27 cellular contexts compared by ENCODE assay signal in the genomic region with DNA sequence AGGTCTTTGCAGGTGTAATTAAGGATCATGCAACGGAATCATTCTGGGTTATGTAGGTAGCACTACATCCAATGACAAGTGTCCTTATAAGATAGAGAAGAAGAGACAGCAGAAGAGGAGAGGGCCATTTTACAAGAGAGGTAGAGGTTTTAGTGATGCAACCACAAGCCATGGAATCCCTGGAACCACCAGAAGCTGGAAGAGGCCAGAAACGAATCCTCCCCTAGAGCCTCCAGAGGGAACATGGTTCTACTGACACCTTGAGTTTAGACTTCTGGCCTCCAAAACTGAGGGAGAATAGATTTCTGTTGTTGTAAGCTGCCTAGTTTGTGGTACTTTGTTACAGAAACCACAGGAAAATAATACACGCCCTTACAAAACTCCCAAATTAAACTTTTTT. TPM values are rescaled to one million over a fixed set of nuclear protein-coding genes. Genes with fewer than 3 reads are reported as not detected.
A peak's percentile ranks its signal among the peaks of the same experiment; 100 is the strongest.
DNase-seq lines count a peak whose midpoint lies in the region; ATAC-seq, FAIRE-seq and TF ChIP-seq lines count a peak whose summit lies in the region.
"Had no signal": no experiment of that assay in that cellular context is flagged by ENCODE, and none has a peak within 500 bp of the region (broad histone marks: within the 10 kb centered on the region; RNA-seq: fewer than 3 reads in every experiment).

No MANE protein-coding gene starts in this region.

- H3K9me3 Mint-ChIP-seq in activated CD4-positive, alpha-beta T cell treated with anti-CD3 and anti-CD28 coated beads for 36 hours (ENCODE audit: low read depth), result no peaks in the 10 kb centered on the region
- H3K9me3 Mint-ChIP-seq in CD4-positive, alpha-beta memory T cell, result no peaks in the 10 kb centered on the region
- no peaks in the 10 kb centered on the region for H3K9me3 Mint-ChIP-seq in activated CD8-positive, alpha-beta T cell treated with anti-CD3 and anti-CD28 coated beads for 36 hours
- no peaks in the 10 kb centered on the region for H3K9me3 Mint-ChIP-seq in effector memory CD8-positive, alpha-beta T cell
- H3K9me3 Mint-ChIP-seq: GM23338, memory B cell had no signal

- H3K4me3 Mint-ChIP-seq in activated CD4-positive, alpha-beta T cell treated with anti-CD3 and anti-CD28 coated beads for 36 hours, result peak overlapping the region; percentile 39
- H3K4me3 Mint-ChIP-seq in CD4-positive, alpha-beta memory T cell, result peak overlapping the region; percentile 82 to 89 (median 85)
- peak overlapping the region; percentile 53 for H3K4me3 Mint-ChIP-seq in activated CD8-positive, alpha-beta T cell treated with anti-CD3 and anti-CD28 coated beads for 36 hours
- peak overlapping the region; percentile 64 to 73 for H3K4me3 Mint-ChIP-seq in effector memory CD8-positive, alpha-beta T cell
- H3K4me3 Mint-ChIP-seq: GM23338, memory B cell had no signal

- intact Hi-C loops in activated CD4-positive, alpha-beta T cell treated with anti-CD3 and anti-CD28 coated beads for 36 hours (cut with DNase I, micrococcal nuclease), result loop anchor here (2.0 to 5.0 kb wide), 6 partner anchors 15 to 331 kb away; no protein-coding TSS in a partner anchor
- intact Hi-C loops in CD4-positive, alpha-beta memory T cell (cut with micrococcal nuclease), result loop anchor here (2.0 to 5.0 kb wide), 3 partner anchors 59 to 161 kb away; a partner anchor contains a TSS
- intact Hi-C loops in activated CD8-positive, alpha-beta T cell treated with anti-CD3 and anti-CD28 coated beads for 36 hours (cut with micrococcal nuclease), result loop anchor here (10.0 kb wide), 1 partner anchor 329 kb away; no protein-coding TSS in a partner anchor
- intact Hi-C loops in lower lobe of right lung (cut with DNase I), result no loop called here

- no peaks in the 10 kb centered on the region for H3K36me3 ChIP-seq in CD4-positive, alpha-beta memory T cell (ENCODE audit: insufficient read depth, low read length)
- no peaks in the 10 kb centered on the region for H3K36me3 ChIP-seq in lower lobe of right lung
- H3K36me3 ChIP-seq: heart left ventricle had no signal

- H3K36me3 Mint-ChIP-seq in activated CD4-positive, alpha-beta T cell treated with anti-CD3 and anti-CD28 coated beads for 36 hours (ENCODE audit: low read depth), result peaks cover 3% of the 10 kb centered on the region
- H3K36me3 Mint-ChIP-seq in CD4-positive, alpha-beta memory T cell, result peaks cover 0 to 2% of the 10 kb centered on the region in 2 donors
- peaks cover 7% of the 10 kb centered on the region for H3K36me3 Mint-ChIP-seq in activated CD8-positive, alpha-beta T cell treated with anti-CD3 and anti-CD28 coated beads for 36 hours (ENCODE audit: low read depth)
- H3K36me3 Mint-ChIP-seq in effector memory CD8-positive, alpha-beta T cell (ENCODE audit: insufficient read depth), result peaks cover 15% of the 10 kb centered on the region
- H3K36me3 Mint-ChIP-seq: memory B cell had no signal

- no peak for ATAC-seq in activated CD4-positive, alpha-beta T cell treated with anti-CD3 and anti-CD28 coated beads for 36 hours
- no peak for ATAC-seq in activated CD8-positive, alpha-beta T cell treated with anti-CD3 and anti-CD28 coated beads for 36 hours
- no peak for ATAC-seq in effector memory CD8-positive, alpha-beta T cell (replicated peaks)
- no peak for ATAC-seq in lower lobe of right lung
- ATAC-seq: body of pancreas, GM23338, heart left ventricle, left cardiac atrium, psoas muscle had no signal

- no peak for DNase-seq in activated CD4-positive, alpha-beta T cell treated with anti-CD3 and anti-CD28 coated beads for 36 hours
- DNase-seq in activated CD4-positive, alpha-beta T cell treated with anti-CD3 and anti-CD28 coated beads for 1 hour, result no peak
- no peak for DNase-seq in CD4-positive, alpha-beta memory T cell
- no peak for DNase-seq in activated CD8-positive, alpha-beta T cell treated with anti-CD3 and anti-CD28 coated beads for 36 hours
- no peak for DNase-seq in effector memory CD8-positive, alpha-beta T cell
- no peak for DNase-seq in lower lobe of right lung
- no peak for DNase-seq in NCI-H345 treated with DMSO at 0.1 percent for 48 hours (lab: John Stamatoyannopoulos, UW; ENCODE audit: unreplicated experiment)
- no peak for DNase-seq in urothelium cell line (ENCODE audit: low spot score)
- DNase-seq: activated CD4-positive, CD25-positive, alpha-beta regulatory T cell treated with anti-CD3 and anti-CD28 coated beads, Interleukin-2, amount 50 U/mL, for 72 hours; activated CD8-positive, alpha-beta memory T cell treated with anti-CD3 and anti-CD28 coated beads, Interleukin-2, amount 50 U/mL, for 48 hours; body of pancreas; DMS53; GDM1; heart left ventricle; left cardiac atrium; MM.1S; NCI-H1417 treated with DMSO at 0.1 percent for 48 hours; NCI-H2081 treated with DMSO at 0.1 percent for 48 hours; NCI-H446; nucleus accumbens; psoas muscle; stimulated activated CD8-positive, alpha-beta memory T cell treated with anti-CD3 and anti-CD28 coated beads, Interleukin-4, amount 100 ng/mL, for 48 hours had no signal

- no peak for FAIRE-seq in urothelium cell line (lab: Jason Lieb, UNC)

- peak overlapping the region; percentile 35 to 43 for H3K4me3 ChIP-seq in CD4-positive, alpha-beta memory T cell (ENCODE audit: low read length in 2 of 2)
- H3K4me3 ChIP-seq in lower lobe of right lung, result no peak overlapping the region
- H3K4me3 ChIP-seq: body of pancreas, GM23338, psoas muscle had no signal

- no peaks in the 10 kb centered on the region for H3K9me3 ChIP-seq in CD4-positive, alpha-beta memory T cell (ENCODE audit: control insufficient read depth in 1 of 2, low read length in 2 of 2)
- no peaks in the 10 kb centered on the region for H3K9me3 ChIP-seq in lower lobe of right lung
- H3K9me3 ChIP-seq: body of pancreas, heart left ventricle, psoas muscle had no signal

- POLR2A ChIA-PET in activated CD4-positive, alpha-beta T cell treated with anti-CD3 and anti-CD28 coated beads for 36 hours (lab: Charles Lee), result interaction anchor here (2.1 to 2.3 kb wide), 2 partner anchors 16 to 20 kb away, joined by 5 to 18 read pairs; no protein-coding TSS in a partner anchor
- POLR2A ChIA-PET in CD4-positive, alpha-beta memory T cell (lab: Charles Lee; ENCODE audit: partially characterized antibody), result interaction anchor here (0.9 to 6.8 kb wide), 12 partner anchors 17 to 143 kb away, joined by 3 to 362 read pairs (median 33); a partner anchor contains a TSS
- POLR2A ChIA-PET in activated CD8-positive, alpha-beta T cell treated with anti-CD3 and anti-CD28 coated beads for 36 hours (lab: Charles Lee), result interaction anchor here (0.8 to 3.5 kb wide), 6 partner anchors 14 to 67 kb away, joined by 3 to 32 read pairs (median 12); no protein-coding TSS in a partner anchor

- H3K4me1 ChIP-seq in CD4-positive, alpha-beta memory T cell (ENCODE audit: insufficient read depth, low read length), result peaks cover 86% of the 10 kb centered on the region
- H3K4me1 ChIP-seq in lower lobe of right lung, result peaks cover 12% of the 10 kb centered on the region
- H3K4me1 ChIP-seq: body of pancreas had no signal

- H3K27me3 ChIP-seq in CD4-positive, alpha-beta memory T cell (ENCODE audit: insufficient read depth, low read length), result no peaks in the 10 kb centered on the region
- no peaks in the 10 kb centered on the region for H3K27me3 ChIP-seq in lower lobe of right lung (ENCODE audit: low read depth)
- H3K27me3 ChIP-seq: body of pancreas had no signal

- TF ChIP-seq CTCF in activated CD8-positive, alpha-beta T cell treated with anti-CD3 and anti-CD28 coated beads for 36 hours (IDR thresholded peaks at IDR 0.05), result no peak
- no peak for TF ChIP-seq CTCF in lower lobe of right lung (IDR thresholded peaks at IDR 0.05)

- H3K4me1 Mint-ChIP-seq in activated CD4-positive, alpha-beta T cell treated with anti-CD3 and anti-CD28 coated beads for 36 hours, result peaks cover 88% of the 10 kb centered on the region
- H3K4me1 Mint-ChIP-seq in CD4-positive, alpha-beta memory T cell, result peaks cover 61 to 88% (median 78%) of the 10 kb centered on the region in 4 donors
- H3K4me1 Mint-ChIP-seq in activated CD8-positive, alpha-beta T cell treated with anti-CD3 and anti-CD28 coated beads for 36 hours (ENCODE audit: low read depth), result peaks cover 76% of the 10 kb centered on the region
- peaks cover 53 to 82% of the 10 kb centered on the region in 2 donors for H3K4me1 Mint-ChIP-seq in effector memory CD8-positive, alpha-beta T cell (ENCODE audit: low read depth in 2 of 2)

- no peaks in the 10 kb centered on the region for H3K27me3 Mint-ChIP-seq in activated CD4-positive, alpha-beta T cell treated with anti-CD3 and anti-CD28 coated beads for 36 hours
- no peaks in the 10 kb centered on the region for H3K27me3 Mint-ChIP-seq in CD4-positive, alpha-beta memory T cell
- no peaks in the 10 kb centered on the region for H3K27me3 Mint-ChIP-seq in activated CD8-positive, alpha-beta T cell treated with anti-CD3 and anti-CD28 coated beads for 36 hours
- H3K27me3 Mint-ChIP-seq in effector memory CD8-positive, alpha-beta T cell, result no peaks in the 10 kb centered on the region
- H3K27me3 Mint-ChIP-seq: memory B cell had no signal

- H3K27ac Mint-ChIP-seq in activated CD4-positive, alpha-beta T cell treated with anti-CD3 and anti-CD28 coated beads for 36 hours, result peak overlapping the region; percentile 90
- H3K27ac Mint-ChIP-seq in CD4-positive, alpha-beta memory T cell, result peak overlapping the region; percentile 91 to 98 (median 96)
- peak overlapping the region; percentile 92 for H3K27ac Mint-ChIP-seq in activated CD8-positive, alpha-beta T cell treated with anti-CD3 and anti-CD28 coated beads for 36 hours
- peak overlapping the region; percentile 61 to 87 for H3K27ac Mint-ChIP-seq in effector memory CD8-positive, alpha-beta T cell
- H3K27ac Mint-ChIP-seq: GM23338, memory B cell had no signal

- CTCF ChIA-PET in activated CD4-positive, alpha-beta T cell treated with anti-CD3 and anti-CD28 coated beads for 36 hours (lab: Charles Lee), result interaction anchor here (1.2 to 8.1 kb wide), 14 partner anchors 9 to 78 kb away, joined by 3 to 165 read pairs (median 21); no protein-coding TSS in a partner anchor
- CTCF ChIA-PET in CD4-positive, alpha-beta memory T cell (lab: Charles Lee; ENCODE audit: partially characterized antibody), result interaction anchor here (1.3 to 7.4 kb wide), 16 partner anchors 11 to 332 kb away, joined by 3 to 313 read pairs (median 20); no protein-coding TSS in a partner anchor
- CTCF ChIA-PET in activated CD8-positive, alpha-beta T cell treated with anti-CD3 and anti-CD28 coated beads for 36 hours (lab: Charles Lee), result interaction anchor here (1.3 to 12.6 kb wide), 14 partner anchors 11 to 161 kb away, joined by 6 to 317 read pairs (median 32); no protein-coding TSS in a partner anchor

- peak overlapping the region; percentile 59 for H3K27ac ChIP-seq in CD4-positive, alpha-beta memory T cell (ENCODE audit: low read depth, low read length)
- no peak overlapping the region for H3K27ac ChIP-seq in lower lobe of right lung
- H3K27ac ChIP-seq: body of pancreas, psoas muscle had no signal

RNA-seq across cellular contexts. Expression of a gene that starts 3.5 kb away (rescaled TPM):
- 100 to 1,000 TPM; 109 to 171 TPM for total RNA-seq in activated CD4-positive, alpha-beta T cell treated with anti-CD3 and anti-CD28 coated beads for 36 hours
- total RNA-seq in CD4-positive, alpha-beta memory T cell, result 100 to 1,000 TPM; 571 to 596 TPM
- 100 to 1,000 TPM; 184 to 414 TPM for polyA plus RNA-seq in CD4-positive, alpha-beta memory T cell
- 10 to 100 TPM; 82.8 to 83.0 TPM for total RNA-seq in activated CD8-positive, alpha-beta T cell treated with anti-CD3 and anti-CD28 coated beads for 36 hours
- total RNA-seq in lower lobe of right lung, result 51.0 TPM
- total RNA-seq: epithelial cell of proximal tubule, fibroblast of villous mesenchyme, GM23338, HT-29 had no signal
- polyA plus RNA-seq: GM23338 had no signal
